14 cellular contexts compared by ENCODE assay signal in the genomic region with DNA sequence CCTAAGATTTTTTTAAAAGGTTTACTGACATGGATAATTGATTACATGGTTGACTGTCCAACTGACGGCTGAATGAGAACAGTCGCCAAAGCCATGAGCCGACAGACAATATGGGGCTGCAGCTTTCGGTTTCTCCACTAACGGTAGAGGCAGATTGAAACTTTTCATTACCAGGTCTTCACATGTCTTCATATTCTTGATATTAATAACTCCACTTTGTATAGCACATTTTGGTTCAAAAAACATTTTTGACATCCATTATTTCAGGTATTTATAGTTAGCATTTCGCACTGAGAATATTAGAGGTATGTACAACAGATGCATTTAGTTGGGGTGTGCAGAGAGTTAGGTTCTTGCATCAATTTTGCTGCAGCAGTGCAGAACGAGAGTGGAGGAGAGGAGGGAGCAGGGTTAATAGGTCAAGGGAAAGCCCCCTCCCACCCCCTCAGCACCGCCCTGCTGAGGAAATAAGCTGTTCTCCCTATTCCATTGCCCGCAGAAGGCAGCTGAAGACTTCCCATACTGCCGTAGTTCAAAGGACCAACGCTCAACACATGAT.
DNase-seq lines count a peak whose midpoint lies in the region; ATAC-seq and TF ChIP-seq lines count a peak whose summit lies in the region.
"Had no signal": no experiment of that assay in that cellular context is flagged by ENCODE, and none has a peak within 500 bp of the region (broad histone marks: within the 10 kb centered on the region; RNA-seq: fewer than 3 reads in every experiment).

No MANE protein-coding gene starts in this region.

- H3K4me3 Mint-ChIP-seq in activated T-cell treated with anti-CD3 and anti-CD28 coated beads, Interleukin-2, amount 50 U/mL, for 4 hours = peak overlapping the region; percentile 17
- H3K4me3 Mint-ChIP-seq in endodermal cell = no peak overlapping the region
- H3K4me3 Mint-ChIP-seq: activated naive CD8-positive, alpha-beta T cell treated with anti-CD3 and anti-CD28 coated beads for 36 hours had no signal

- H3K27me3 ChIP-seq in endodermal cell (ENCODE audit: control insufficient read depth, insufficient read depth, low read length, poor library complexity, severe bottlenecking) = no peaks in the 10 kb centered on the region
- H3K27me3 ChIP-seq: neutrophil had no signal

- peaks cover 1% of the 10 kb centered on the region for H3K4me1 Mint-ChIP-seq in activated T-cell treated with anti-CD3 and anti-CD28 coated beads, Interleukin-2, amount 50 U/mL, for 4 hours (ENCODE audit: low read depth)
- H3K4me1 Mint-ChIP-seq in endodermal cell = no peaks in the 10 kb centered on the region

- DNase-seq in activated T-cell treated with anti-CD3 and anti-CD28 coated beads, Interleukin-2, amount 50 U/mL, for 4 hours = no peak
- DNase-seq in activated T-cell treated with anti-CD3 and anti-CD28 coated beads for 4 hours = no peak
- no peak for DNase-seq in endodermal cell
- no peak for DNase-seq in coronary artery (ENCODE audit: low spot score)
- DNase-seq in HK-2 (ENCODE audit: unreplicated experiment) = no peak
- DNase-seq in epidermal melanocyte (ENCODE audit: insufficient read length, low spot score) = no peak
- no peak for DNase-seq in inferior parietal cortex (ENCODE audit: extremely low spot score)
- DNase-seq: activated naive CD8-positive, alpha-beta T cell treated with anti-CD3 and anti-CD28 coated beads for 36 hours; dermis blood vessel endothelial cell; NCI-H2171 had no signal

- H3K4me3 ChIP-seq in endodermal cell (ENCODE audit: low read length) (no peak overlapping the region), coronary artery (no peak overlapping the region)
- H3K4me3 ChIP-seq: SK-N-MC had no signal

- H3K36me3 Mint-ChIP-seq in activated T-cell treated with anti-CD3 and anti-CD28 coated beads, Interleukin-2, amount 50 U/mL, for 4 hours (ENCODE audit: insufficient read depth) = no peaks in the 10 kb centered on the region
- no peaks in the 10 kb centered on the region for H3K36me3 Mint-ChIP-seq in endodermal cell (ENCODE audit: low read depth)
- H3K36me3 Mint-ChIP-seq: activated naive CD8-positive, alpha-beta T cell treated with anti-CD3 and anti-CD28 coated beads for 36 hours had no signal

- peak overlapping the region; percentile 69 for H3K27ac ChIP-seq in endodermal cell (ENCODE audit: low read depth, low read length)
- H3K27ac ChIP-seq in coronary artery = no peak overlapping the region
- H3K27ac ChIP-seq: neutrophil, SK-N-MC, VCaP had no signal

- TF ChIP-seq CTCF in endodermal cell (conservative IDR thresholded peaks at IDR 0.05) = no peak
- no peak for TF ChIP-seq CTCF in coronary artery (IDR thresholded peaks at IDR 0.05)

- no peaks in the 10 kb centered on the region for H3K9me3 ChIP-seq in endodermal cell (ENCODE audit: control insufficient read depth, low read length)
- H3K9me3 ChIP-seq: neutrophil had no signal

- no peaks in the 10 kb centered on the region for H3K4me1 ChIP-seq in endodermal cell (ENCODE audit: control insufficient read depth, insufficient read depth, low read length)

- no peak overlapping the region for H3K27ac Mint-ChIP-seq in endodermal cell
- H3K27ac Mint-ChIP-seq: activated naive CD8-positive, alpha-beta T cell treated with anti-CD3 and anti-CD28 coated beads for 36 hours had no signal

- no peak overlapping the region for H3K9ac ChIP-seq in endodermal cell (ENCODE audit: extremely low read depth, low read length, poor library complexity, severe bottlenecking)

- no peaks in the 10 kb centered on the region for H3K27me3 Mint-ChIP-seq in activated T-cell treated with anti-CD3 and anti-CD28 coated beads, Interleukin-2, amount 50 U/mL, for 4 hours (ENCODE audit: low read depth)
- H3K27me3 Mint-ChIP-seq in endodermal cell (ENCODE audit: insufficient read depth) = no peaks in the 10 kb centered on the region
- H3K27me3 Mint-ChIP-seq: activated naive CD8-positive, alpha-beta T cell treated with anti-CD3 and anti-CD28 coated beads for 36 hours had no signal

- peaks cover 5% of the 10 kb centered on the region for H3K9me3 Mint-ChIP-seq in activated T-cell treated with anti-CD3 and anti-CD28 coated beads, Interleukin-2, amount 50 U/mL, for 4 hours
- no peaks in the 10 kb centered on the region for H3K9me3 Mint-ChIP-seq in endodermal cell

- no peaks in the 10 kb centered on the region for H3K36me3 ChIP-seq in endodermal cell (ENCODE audit: control insufficient read depth, insufficient read depth, low read length)
- H3K36me3 ChIP-seq: neutrophil had no signal

- WGBS in endodermal cell (ENCODE audit: insufficient coverage in 1 of 2, insufficient read length in 1 of 2), 2 experiments = 79 to 81% methylated on average over 5 to 11 of the region's 11 CpGs

- ATAC-seq in activated T-cell treated with anti-CD3 and anti-CD28 coated beads, Interleukin-2, amount 50 U/mL, for 4 hours = no peak
- peak; percentile 51 for ATAC-seq in HG03520 (IDR thresholded peaks at IDR 0.05; ENCODE audit: unreplicated experiment)
